ENCODE assay signal across 21 cellular contexts in genomic region chr22:45582236-45582954, GRCh38.
"Had no signal": no experiment of that assay in that cellular context is flagged by ENCODE, and none has a peak within 500 bp of the region (broad histone marks: within the 10 kb centered on the region; RNA-seq: fewer than 3 reads in every experiment).

No MANE protein-coding gene starts in this region.

- H3K9me3 ChIP-seq: colonic mucosa, left ventricle myocardium inferior, ovary, thoracic aorta, upper lobe of right lung had no signal

- H3K27me3 Mint-ChIP-seq: activated CD8-positive, alpha-beta memory T cell treated with anti-CD3 and anti-CD28 coated beads, Interleukin-2, amount 10 ng/mL, durations not matched to agents 7 days and 5 days had no signal

- H3K9me3 Mint-ChIP-seq: activated CD4-positive, alpha-beta memory T cell treated with anti-CD3 and anti-CD28 coated beads, Interleukin-2, amount 10 ng/mL, durations not matched to agents 7 days and 5 days; activated naive CD8-positive, alpha-beta T cell treated with anti-CD3 and anti-CD28 coated beads, Interleukin-2, amount 50 U/mL, for 24 hours; endodermal cell; neural crest cell had no signal

- H3K4me1 ChIP-seq: colonic mucosa had no signal

- H3K36me3 Mint-ChIP-seq: activated CD8-positive, alpha-beta memory T cell treated with anti-CD3 and anti-CD28 coated beads, Interleukin-2, amount 10 ng/mL, durations not matched to agents 7 days and 5 days had no signal

- DNase-seq: activated CD4-positive, alpha-beta memory T cell treated with anti-CD3 and anti-CD28 coated beads, Interleukin-2, amount 10 ng/mL, durations not matched to agents 7 days and 5 days; activated CD8-positive, alpha-beta memory T cell treated with anti-CD3 and anti-CD28 coated beads, Interleukin-2, amount 10 ng/mL, durations not matched to agents 7 days and 5 days; activated naive CD4-positive, alpha-beta T cell; activated naive CD8-positive, alpha-beta T cell treated with anti-CD3 and anti-CD28 coated beads, Interleukin-2, amount 50 U/mL, for 24 hours; anterior cingulate cortex; brain microvascular endothelial cell; central memory CD4-positive, alpha-beta T cell; colonic mucosa; endodermal cell; foreskin melanocyte; glutamatergic neuron; left ventricle myocardium inferior; ovary; stimulated activated naive B cell treated with anti-CD40 and anti-IgM and Interleukin-4, amounts not matched to agents 10 μg/mL and 1 μg/mL and 100 μg/mL, for 72 hours; SW 1271; upper lobe of right lung; WERI-Rb-1 had no signal

- H3K4me3 Mint-ChIP-seq: activated CD4-positive, alpha-beta memory T cell treated with anti-CD3 and anti-CD28 coated beads, Interleukin-2, amount 10 ng/mL, durations not matched to agents 7 days and 5 days; activated CD8-positive, alpha-beta memory T cell treated with anti-CD3 and anti-CD28 coated beads, Interleukin-2, amount 10 ng/mL, durations not matched to agents 7 days and 5 days; activated naive CD8-positive, alpha-beta T cell treated with anti-CD3 and anti-CD28 coated beads, Interleukin-2, amount 50 U/mL, for 24 hours; endodermal cell; neural crest cell; stimulated activated naive B cell treated with anti-CD40 and anti-IgM and Interleukin-4, amounts not matched to agents 10 μg/mL and 1 μg/mL and 100 μg/mL, for 72 hours had no signal

- ATAC-seq: activated naive CD8-positive, alpha-beta T cell treated with anti-CD3 and anti-CD28 coated beads, Interleukin-2, amount 50 U/mL, for 24 hours; sciatic nerve; stimulated activated naive B cell treated with anti-CD40 and anti-IgM and Interleukin-4, amounts not matched to agents 10 μg/mL and 1 μg/mL and 100 μg/mL, for 72 hours; upper lobe of right lung had no signal

- H3K4me1 Mint-ChIP-seq: endodermal cell had no signal

- H3K27me3 ChIP-seq: brain microvascular endothelial cell, colonic mucosa, ovary had no signal

- H3K27ac ChIP-seq: brain microvascular endothelial cell, colonic mucosa, left ventricle myocardium inferior, ovary, thoracic aorta, upper lobe of right lung, WERI-Rb-1 had no signal

- H3K27ac Mint-ChIP-seq: activated CD8-positive, alpha-beta memory T cell treated with anti-CD3 and anti-CD28 coated beads, Interleukin-2, amount 10 ng/mL, durations not matched to agents 7 days and 5 days; activated naive CD8-positive, alpha-beta T cell treated with anti-CD3 and anti-CD28 coated beads, Interleukin-2, amount 50 U/mL, for 24 hours; endodermal cell; stimulated activated naive B cell treated with anti-CD40 and anti-IgM and Interleukin-4, amounts not matched to agents 10 μg/mL and 1 μg/mL and 100 μg/mL, for 72 hours had no signal

- H3K4me3 ChIP-seq: colonic mucosa, left ventricle myocardium inferior, ovary, smooth muscle cell, thoracic aorta, upper lobe of right lung had no signal

- H3K36me3 ChIP-seq: brain microvascular endothelial cell, colonic mucosa, left ventricle myocardium inferior, ovary, upper lobe of right lung, WERI-Rb-1 had no signal

- H3K4me2 ChIP-seq: smooth muscle cell had no signal
